Comparison of ENCODE assay signal across 27 cellular contexts in the genomic region with DNA sequence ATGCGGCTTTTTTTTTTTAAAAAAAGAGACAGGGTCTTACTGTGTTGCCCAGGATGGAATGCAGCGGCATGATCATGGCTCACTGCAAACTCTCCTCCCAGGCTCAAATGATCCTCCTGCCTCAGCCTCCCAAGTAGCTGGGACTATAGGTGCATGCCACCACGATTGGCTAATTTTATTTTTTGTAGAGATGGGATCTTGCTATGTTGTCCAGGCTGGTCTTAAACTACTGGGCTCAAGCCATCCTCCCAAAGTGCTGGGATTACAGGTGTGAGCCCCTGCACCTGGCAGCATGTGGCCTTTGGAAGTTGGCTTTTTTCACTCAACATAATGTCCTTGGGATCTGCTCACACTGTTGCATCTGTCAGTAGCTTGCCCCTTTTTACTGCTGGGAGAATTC.
"Had no signal": no experiment of that assay in that cellular context is flagged by ENCODE, and none has a peak within 500 bp of the region (broad histone marks: within the 10 kb centered on the region; RNA-seq: fewer than 3 reads in every experiment).

No MANE protein-coding gene starts in this region.

- H2AFZ ChIP-seq: neural progenitor cell, parathyroid adenoma had no signal

- H3K4me1 ChIP-seq: colonic mucosa, neural progenitor cell had no signal

- H3K27me3 ChIP-seq: colonic mucosa, neural progenitor cell, testis, tibial artery, upper lobe of left lung had no signal

- H3K9ac ChIP-seq: neural progenitor cell, parathyroid adenoma had no signal

- H3K27ac Mint-ChIP-seq: dendritic cell treated with granulocyte-macrophage colony-stimulating factor and Interleukin-4, amounts not matched to agents 40 ng/mL and 50 ng/mL, for 4 days; endodermal cell; mesothelial cell of epicardium; naive thymus-derived CD4-positive, alpha-beta T cell; nephron; neural progenitor cell; progenitor cell of endocrine pancreas; stimulated activated memory B cell treated with anti-CD40 and anti-IgM and Interleukin-4, amounts not matched to agents 10 μg/mL and 1 μg/mL and 100 μg/mL, for 72 hours had no signal

- ATAC-seq: esophagus mucosa; left lobe of liver; naive thymus-derived CD4-positive, alpha-beta T cell; sciatic nerve; stimulated activated memory B cell treated with anti-CD40 and anti-IgM and Interleukin-4, amounts not matched to agents 10 μg/mL and 1 μg/mL and 100 μg/mL, for 72 hours; stimulated activated naive CD8-positive, alpha-beta T cell treated with anti-CD3 and anti-CD28 coated beads, Interleukin-15, Interleukin-2, amounts not matched to agents 100 U/mL and 50 U/mL, for 24 hours had no signal

- H3K4me2 ChIP-seq: neural progenitor cell had no signal

- H3K4me3 ChIP-seq: colonic mucosa, lung, neural progenitor cell, testis, tibial artery, upper lobe of left lung had no signal

- H3K27ac ChIP-seq: colonic mucosa, epithelial cell of prostate, neural progenitor cell, parathyroid adenoma, testis, tibial artery, upper lobe of left lung had no signal

- H3K4me3 Mint-ChIP-seq: dendritic cell treated with granulocyte-macrophage colony-stimulating factor and Interleukin-4, amounts not matched to agents 40 ng/mL and 50 ng/mL, for 4 days; endodermal cell; mesothelial cell of epicardium; naive thymus-derived CD4-positive, alpha-beta T cell; nephron; neural progenitor cell; stimulated activated memory B cell treated with anti-CD40 and anti-IgM and Interleukin-4, amounts not matched to agents 10 μg/mL and 1 μg/mL and 100 μg/mL, for 72 hours had no signal

- H3K27me3 Mint-ChIP-seq: dendritic cell treated with granulocyte-macrophage colony-stimulating factor and Interleukin-4, amounts not matched to agents 40 ng/mL and 50 ng/mL, for 4 days; naive thymus-derived CD4-positive, alpha-beta T cell; progenitor cell of endocrine pancreas; stimulated activated memory B cell treated with anti-CD40 and anti-IgM and Interleukin-4, amounts not matched to agents 10 μg/mL and 1 μg/mL and 100 μg/mL, for 72 hours had no signal

- H3K9me3 ChIP-seq: colonic mucosa, testis, tibial artery, upper lobe of left lung had no signal

- H3K36me3 ChIP-seq: colonic mucosa, neural progenitor cell, tibial artery, upper lobe of left lung had no signal

- DNase-seq: colonic mucosa; effector CD8-positive, alpha-beta T cell; endodermal cell; foreskin melanocyte; hypothalamus; kidney; mesenchymal stem cell; naive thymus-derived CD4-positive, alpha-beta T cell; stimulated activated CD4-positive, alpha-beta T cell treated with anti-CD3 and anti-CD28 coated beads, Interleukin-2, amount 100 ng/mL, for 24 hours; stimulated activated CD4-positive, alpha-beta T cell treated with anti-CD3 and anti-CD28 coated beads, Interleukin-4, amount 100 ng/mL, for 4 hours; stimulated activated naive CD8-positive, alpha-beta T cell treated with anti-CD3 and anti-CD28 coated beads, Interleukin-15, Interleukin-2, amounts not matched to agents 100 U/mL and 50 U/mL, for 24 hours; substantia nigra; testis; tibial artery; upper lobe of left lung had no signal

- H3K9me3 Mint-ChIP-seq: stimulated activated memory B cell treated with anti-CD40 and anti-IgM and Interleukin-4, amounts not matched to agents 10 μg/mL and 1 μg/mL and 100 μg/mL, for 72 hours had no signal
